Comparison of ENCODE assay signal across 8 cellular contexts in genomic region chr12:104613407-104613806, GRCh38.
A peak's percentile ranks its signal among the peaks of the same experiment; 100 is the strongest.
DNase-seq lines count a peak whose midpoint lies in the region; ATAC-seq, FAIRE-seq and TF ChIP-seq lines count a peak whose summit lies in the region.
"Not testable (repeated sequence)": the region's sequence is repeated elsewhere in the genome, so short reads cannot be mapped to it uniquely, and the experiment has no call there.

No MANE protein-coding gene starts in this region.

- CTCF ChIA-PET in CD4-positive, alpha-beta memory T cell (lab: Charles Lee; ENCODE audit: partially characterized antibody); activated B cell treated with CpG ODN at 0.5 μM for 24 hours (lab: Charles Lee); GM12878 (lab: Yijun Ruan, JAX): not testable (repeated sequence)

- H3K27ac ChIP-seq in BLaER1; CD4-positive, alpha-beta memory T cell (ENCODE audit: low read depth, low read length); GM12878 (ENCODE audit: control insufficient read depth, insufficient read depth): not testable (repeated sequence)

- not testable (repeated sequence) for H3K9me3 Mint-ChIP-seq in CD4-positive, alpha-beta memory T cell; IgD-negative memory B cell; activated B cell treated with CpG ODN at 0.5 μM for 24 hours; activated T-cell treated with anti-CD3 and anti-CD28 coated beads, Interleukin-2, amount 50 U/mL, for 72 hours; memory B cell; stimulated activated naive B cell treated with anti-CD40 and anti-IgM and Interleukin-4, amounts not matched to agents 10 μg/mL and 1 μg/mL and 100 μg/mL, for 72 hours

- RAD21 ChIA-PET in GM12878 (lab: Charles Lee; ENCODE audit: unreplicated experiment), result not testable (repeated sequence)

- intact Hi-C loops in CD4-positive, alpha-beta memory T cell (cut with micrococcal nuclease); activated B cell treated with CpG ODN at 0.5 μM for 24 hours (cut with micrococcal nuclease); GM12878 (cut with micrococcal nuclease; ENCODE audit: unreplicated experiment): not testable (repeated sequence)

- not testable (repeated sequence) for H3K4me3 Mint-ChIP-seq in CD4-positive, alpha-beta memory T cell; IgD-negative memory B cell; activated B cell treated with CpG ODN at 0.5 μM for 24 hours; activated T-cell treated with anti-CD3 and anti-CD28 coated beads, Interleukin-2, amount 50 U/mL, for 72 hours; memory B cell
- peak overlapping the region in 1 of 2 donors; percentile 14 for H3K4me3 Mint-ChIP-seq in stimulated activated naive B cell treated with anti-CD40 and anti-IgM and Interleukin-4, amounts not matched to agents 10 μg/mL and 1 μg/mL and 100 μg/mL, for 72 hours

- SMC1A ChIA-PET in GM12878 (lab: Charles Lee; ENCODE audit: uncharacterized antibody, unreplicated experiment), result not testable (repeated sequence)

- not testable (repeated sequence) for H3K4me3 ChIP-seq in BLaER1; CD4-positive, alpha-beta memory T cell (ENCODE audit: low read length in 2 of 2); GM12878

- H3K4me2 ChIP-seq in BLaER1, result peak overlapping the region; percentile 11; the same call in 1 of the 2 replicates
- not testable (repeated sequence) for H3K4me2 ChIP-seq in GM12878 (ENCODE audit: control insufficient read depth, insufficient read depth)

- not testable (repeated sequence) for TF ChIP-seq EP300 in GM12878 (IDR thresholded peaks at IDR 0.05; ENCODE audit: borderline replicate concordance in 1 of 2, control insufficient read depth in 1 of 2, low read depth in 2 of 2, low read length in 2 of 2)

- H3K27ac Mint-ChIP-seq in CD4-positive, alpha-beta memory T cell, result peak overlapping the region in 5 of 7 donors; percentile 22 to 44 (median 33)
- H3K27ac Mint-ChIP-seq in IgD-negative memory B cell, result peak overlapping the region in 2 of 3 donors; percentile 11 to 89
- H3K27ac Mint-ChIP-seq in activated B cell treated with CpG ODN at 0.5 μM for 24 hours, result peak overlapping the region; percentile 62
- peak overlapping the region; percentile 18 for H3K27ac Mint-ChIP-seq in activated T-cell treated with anti-CD3 and anti-CD28 coated beads, Interleukin-2, amount 50 U/mL, for 72 hours
- H3K27ac Mint-ChIP-seq in memory B cell, result peak overlapping the region; percentile 78
- peak overlapping the region; percentile 81 for H3K27ac Mint-ChIP-seq in stimulated activated naive B cell treated with anti-CD40 and anti-IgM and Interleukin-4, amounts not matched to agents 10 μg/mL and 1 μg/mL and 100 μg/mL, for 72 hours

- POLR2A ChIA-PET in CD4-positive, alpha-beta memory T cell (lab: Charles Lee; ENCODE audit: partially characterized antibody), result interaction anchor here (0.6 kb wide), 1 partner anchor 69 kb away, joined by 3 read pairs; no protein-coding TSS in a partner anchor
- POLR2A ChIA-PET in activated B cell treated with CpG ODN at 0.5 μM for 24 hours (lab: Charles Lee); GM12878 (lab: Charles Lee): not testable (repeated sequence)

- peaks cover 82% of the 10 kb centered on the region for H3K36me3 ChIP-seq in BLaER1
- H3K36me3 ChIP-seq in CD4-positive, alpha-beta memory T cell (ENCODE audit: insufficient read depth, low read length); GM12878 (ENCODE audit: control insufficient read depth in 2 of 2, insufficient read depth in 2 of 2, low read length in 1 of 2): not testable (repeated sequence)

- not testable (repeated sequence) for H3K79me2 ChIP-seq in GM12878 (ENCODE audit: control insufficient read depth, insufficient read depth, low read length)

- peaks cover 77% of the 10 kb centered on the region for H4K20me1 ChIP-seq in BLaER1
- not testable (repeated sequence) for H4K20me1 ChIP-seq in GM12878 (ENCODE audit: control insufficient read depth, insufficient read depth)

- WGBS in GM12878 (ENCODE audit: insufficient coverage, insufficient replicate concordance, low lambda C conversion rate, missing lambda C conversion rate), result 100% methylated on average over 3 of the region's 3 CpGs

- TF ChIP-seq POLR2A in GM12878 (IDR thresholded peaks at IDR 0.05; ENCODE audit: low read depth, low read length), result not testable (repeated sequence)

- TF ChIP-seq RAD21 in GM12878 (IDR thresholded peaks at IDR 0.05; ENCODE audit: insufficient read depth, low read depth, low read length), result not testable (repeated sequence)

- peaks cover 9 to 10% of the 10 kb centered on the region in 2 donors for H3K36me3 Mint-ChIP-seq in CD4-positive, alpha-beta memory T cell
- H3K36me3 Mint-ChIP-seq in IgD-negative memory B cell; activated T-cell treated with anti-CD3 and anti-CD28 coated beads, Interleukin-2, amount 50 U/mL, for 72 hours (ENCODE audit: insufficient read depth in 2 of 2): not testable (repeated sequence)
- H3K36me3 Mint-ChIP-seq in activated B cell treated with CpG ODN at 0.5 μM for 24 hours (ENCODE audit: low read depth) (peaks cover 25% of the 10 kb centered on the region), memory B cell (peaks cover 22% of the 10 kb centered on the region)
- H3K36me3 Mint-ChIP-seq in stimulated activated naive B cell treated with anti-CD40 and anti-IgM and Interleukin-4, amounts not matched to agents 10 μg/mL and 1 μg/mL and 100 μg/mL, for 72 hours, result peaks cover 61 to 63% of the 10 kb centered on the region in 2 donors

- H3K4me1 ChIP-seq in BLaER1, result peaks cover 50% of the 10 kb centered on the region
- H3K4me1 ChIP-seq in CD4-positive, alpha-beta memory T cell (ENCODE audit: insufficient read depth, low read length), result peaks cover 21% of the 10 kb centered on the region
- not testable (repeated sequence) for H3K4me1 ChIP-seq in GM12878 (ENCODE audit: control insufficient read depth, insufficient read depth, low read length)

- in situ Hi-C loops in GM12878 (cut with MboI), result not testable (repeated sequence)

- not testable (repeated sequence) for H3K27me3 ChIP-seq in BLaER1; CD4-positive, alpha-beta memory T cell (ENCODE audit: insufficient read depth, low read length); GM12878 (replicated peaks in 1 of 2; ENCODE audit: control insufficient read depth in 2 of 2, insufficient read depth in 2 of 2, low read length in 1 of 2)

- TF ChIP-seq CTCF in activated B cell treated with CpG ODN at 0.5 μM for 24 hours (IDR thresholded peaks at IDR 0.05); GM12878 (IDR thresholded peaks at IDR 0.05 in 2 of 3, conservative IDR thresholded peaks at IDR 0.05 in 1 of 3; ENCODE audit: control insufficient read depth in 2 of 3, extremely low read depth in 1 of 3, insufficient read depth in 1 of 3, low read depth in 3 of 3, low read length in 3 of 3): not testable (repeated sequence)

- peaks cover 19% of the 10 kb centered on the region for H3K9me3 ChIP-seq in BLaER1
- not testable (repeated sequence) for H3K9me3 ChIP-seq in CD4-positive, alpha-beta memory T cell (ENCODE audit: control insufficient read depth in 1 of 2, low read length in 2 of 2); GM12878 (replicated peaks; ENCODE audit: control insufficient read depth, insufficient read depth, low read length)

- ATAC-seq in activated B cell treated with CpG ODN at 0.5 μM for 24 hours (ENCODE audit: low read depth) (peak; percentile 14), GM12878 (peak; percentile 19)
- ATAC-seq in activated T-cell treated with anti-CD3 and anti-CD28 coated beads, Interleukin-2, amount 50 U/mL, for 72 hours (replicated peaks in 1 of 2); memory B cell (ENCODE audit: low read depth): not testable (repeated sequence)
- ATAC-seq in stimulated activated naive B cell treated with anti-CD40 and anti-IgM and Interleukin-4, amounts not matched to agents 10 μg/mL and 1 μg/mL and 100 μg/mL, for 72 hours (replicated peaks), result peak; percentile 52 to 56

- not testable (repeated sequence) for H3K27me3 Mint-ChIP-seq in CD4-positive, alpha-beta memory T cell; IgD-negative memory B cell; activated B cell treated with CpG ODN at 0.5 μM for 24 hours; activated T-cell treated with anti-CD3 and anti-CD28 coated beads, Interleukin-2, amount 50 U/mL, for 72 hours (ENCODE audit: low read depth); memory B cell; stimulated activated naive B cell treated with anti-CD40 and anti-IgM and Interleukin-4, amounts not matched to agents 10 μg/mL and 1 μg/mL and 100 μg/mL, for 72 hours

- not testable (repeated sequence) for H3K9ac ChIP-seq in BLaER1; GM12878 (ENCODE audit: control insufficient read depth, insufficient read depth, low read length)

- not testable (repeated sequence) for BruUV-seq in GM12878 (replicated peaks; lab: Mats Ljungman, UMichigan)

- not testable (repeated sequence) for FAIRE-seq in GM12878 (lab: Jason Lieb, UNC)

- not testable (repeated sequence) for DNase-seq in CD4-positive, alpha-beta memory T cell; activated B cell treated with CpG ODN at 0.5 μM for 24 hours; activated T-cell treated with anti-CD3 and anti-CD28 coated beads, Interleukin-2, amount 50 U/mL, for 72 hours; GM12878 (ENCODE audit: low read depth, low spot score); memory B cell (ENCODE audit: low spot score in 2 of 2)
- peak; percentile 9 for DNase-seq in stimulated activated naive B cell treated with anti-CD40 and anti-IgM and Interleukin-4, amounts not matched to agents 10 μg/mL and 1 μg/mL and 100 μg/mL, for 72 hours

- H2AFZ ChIP-seq in GM12878 (ENCODE audit: control insufficient read depth, low read depth, low read length), result not testable (repeated sequence)

- H3K4me1 Mint-ChIP-seq in CD4-positive, alpha-beta memory T cell, result peaks cover 23 to 62% (median 49%) of the 10 kb centered on the region in 4 donors
- H3K4me1 Mint-ChIP-seq in IgD-negative memory B cell (peaks cover 23 to 27% (median 26%) of the 10 kb centered on the region in 3 donors), activated B cell treated with CpG ODN at 0.5 μM for 24 hours (peaks cover 39% of the 10 kb centered on the region), memory B cell (peaks cover 26% of the 10 kb centered on the region)
- H3K4me1 Mint-ChIP-seq in activated T-cell treated with anti-CD3 and anti-CD28 coated beads, Interleukin-2, amount 50 U/mL, for 72 hours (ENCODE audit: low read depth), result peaks cover 11% of the 10 kb centered on the region
- H3K4me1 Mint-ChIP-seq in stimulated activated naive B cell treated with anti-CD40 and anti-IgM and Interleukin-4, amounts not matched to agents 10 μg/mL and 1 μg/mL and 100 μg/mL, for 72 hours, result peaks cover 39 to 86% of the 10 kb centered on the region in 2 donors

Comparison
In these comparisons a context has a peak if more than half of its experiments do, and no peak if none do; other contexts are left out.
1. H3K27ac Mint-ChIP-seq: peak in every context shown above with its lines; median percentile 81 in stimulated activated naive B cell treated with anti-CD40 and anti-IgM and Interleukin-4, amounts not matched to agents 10 μg/mL and 1 μg/mL and 100 μg/mL, for 72 hours; 78 in memory B cell; 62 in activated B cell treated with CpG ODN at 0.5 μM for 24 hours; 50 in IgD-negative memory B cell; 33 in CD4-positive, alpha-beta memory T cell; 18 in activated T-cell treated with anti-CD3 and anti-CD28 coated beads, Interleukin-2, amount 50 U/mL, for 72 hours.